Comparison of ENCODE assay signal across 22 cellular contexts in genomic region chr5:81924467-81924866, GRCh38. TPM values are rescaled to one million over a fixed set of nuclear protein-coding genes. Genes with fewer than 3 reads are reported as not detected.
A peak's percentile ranks its signal among the peaks of the same experiment; 100 is the strongest.
DNase-seq lines count a peak whose midpoint lies in the region; ATAC-seq lines count a peak whose summit lies in the region.
"Had no signal": no experiment of that assay in that cellular context is flagged by ENCODE, and none has a peak within 500 bp of the region (broad histone marks: within the 10 kb centered on the region; RNA-seq: fewer than 3 reads in every experiment).

No MANE protein-coding gene starts in this region.

- peak; percentile 80 for DNase-seq in DMS 273 (lab: John Stamatoyannopoulos, UW; ENCODE audit: unreplicated experiment)
- peak; percentile 8 for DNase-seq in NCI-H2029 (lab: John Stamatoyannopoulos, UW)
- DNase-seq in cerebellum (ENCODE audit: low spot score): peak; percentile 76
- DNase-seq in midbrain (lab: John Stamatoyannopoulos, UW): peak; percentile 23
- no peak for DNase-seq in stimulated activated CD4-positive, alpha-beta T cell treated with anti-CD3 and anti-CD28 coated beads, Interleukin-1b, Interleukin-23, amount 100 ng/mL, for 48 hours
- DNase-seq in activated effector memory CD4-positive, alpha-beta T cell treated with anti-CD3 and anti-CD28 coated beads, Interleukin-2, amount 50 U/mL, for 16 hours: no peak
- no peak for DNase-seq in activated gamma-delta T cell (lab: John Stamatoyannopoulos, UW)
- DNase-seq: ACHN; activated CD4-positive, alpha-beta T cell treated with anti-CD3 and anti-CD28 coated beads, Interleukin-2, amount 10 ng/mL, durations not matched to agents 7 days and 5 days; activated CD8-positive, alpha-beta memory T cell treated with anti-CD3 and anti-CD28 coated beads, Interleukin-2, amount 10 ng/mL, durations not matched to agents 7 days and 5 days; activated naive CD8-positive, alpha-beta T cell treated with anti-CD3 and anti-CD28 coated beads for 36 hours; Caco-2; colonic mucosa; endodermal cell; NCI-H1436; NK-92 treated with Interleukin-12 subunit alpha and Interleukin-12 subunit beta, amount 100 ng/mL, for 24 hours; Peyer's patch; stimulated activated CD4-positive, alpha-beta T cell treated with anti-CD3 and anti-CD28 coated beads, Interleukin-2, amount 100 ng/mL, for 24 hours; T-helper 2 cell had no signal

- ATAC-seq in GM18867 (IDR thresholded peaks at IDR 0.05; ENCODE audit: unreplicated experiment): no peak
- ATAC-seq: activated CD8-positive, alpha-beta memory T cell treated with anti-CD3 and anti-CD28 coated beads, Interleukin-2, amount 10 ng/mL, durations not matched to agents 7 days and 5 days; activated T-helper 17 cell treated with anti-CD3 and anti-CD28 coated beads, Interleukin-2, amount 50 U/mL, for 72 hours; stimulated activated effector memory CD8-positive, alpha-beta T cell treated with anti-CD3 and anti-CD28 coated beads, Interleukin-12 subunit alpha, Interleukin-12 subunit beta, amount 100 ng/mL, for 72 hours had no signal

RNA-seq across cellular contexts. Expression of gene ATG10, which starts 47.4 kb away (rescaled TPM):
- 11.3 TPM for total RNA-seq in cerebellum

Comparison
In these comparisons a context has a peak if more than half of its experiments do, and no peak if none do; other contexts are left out.
1. DNase-seq: peak in DMS 273 (single experiment), NCI-H2029 (single experiment), cerebellum (single experiment) and midbrain (single experiment); none in stimulated activated CD4-positive, alpha-beta T cell treated with anti-CD3 and anti-CD28 coated beads, Interleukin-1b, Interleukin-23, amount 100 ng/mL, for 48 hours (single experiment), activated effector memory CD4-positive, alpha-beta T cell treated with anti-CD3 and anti-CD28 coated beads, Interleukin-2, amount 50 U/mL, for 16 hours (single experiment) and activated gamma-delta T cell (single experiment).